In the genomic region with DNA sequence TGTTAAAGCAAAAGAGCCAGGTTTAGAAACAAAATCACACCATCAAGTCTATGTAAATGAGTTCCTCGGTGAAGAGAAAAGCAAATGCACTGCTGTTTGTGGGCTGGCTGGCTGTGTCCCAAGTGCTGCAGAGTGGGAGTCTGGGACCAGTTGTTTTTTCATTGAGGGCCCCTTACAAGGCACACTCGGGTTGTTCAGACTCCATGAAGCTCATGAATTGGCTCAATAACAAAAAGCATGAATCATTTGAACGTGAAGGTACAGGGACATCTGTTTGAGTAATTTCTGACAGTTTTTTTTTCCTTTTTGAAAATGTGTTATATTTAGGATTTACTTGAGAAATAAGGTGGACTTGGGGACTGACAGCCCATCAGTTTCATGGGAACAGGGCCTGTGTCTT, we compare ENCODE assay signal across 12 cellular contexts. TPM values are rescaled to one million over a fixed set of nuclear protein-coding genes. Genes with fewer than 3 reads are reported as not detected.
DNase-seq lines count a peak whose midpoint lies in the region; ATAC-seq, FAIRE-seq and TF ChIP-seq lines count a peak whose summit lies in the region.
"Had no signal": no experiment of that assay in that cellular context is flagged by ENCODE, and none has a peak within 500 bp of the region (broad histone marks: within the 10 kb centered on the region; RNA-seq: fewer than 3 reads in every experiment).

No MANE protein-coding gene starts in this region.

- 0 out of 3 replicates have a peak overlapping the region, but pooled peaks have one; percentile 6 for H3K4me2 ChIP-seq in A549

- no peaks in the 10 kb centered on the region for H3K9me3 ChIP-seq in A549
- H3K9me3 ChIP-seq: suprapubic skin had no signal

- DNase-seq in A549 (ENCODE audit: low read depth in 1 of 2, low spot score in 1 of 2) = no peak
- DNase-seq in GM19239 (ENCODE audit: insufficient read length, low spot score) = no peak
- DNase-seq in astrocyte of the spinal cord (ENCODE audit: low read depth, low spot score) = peak; percentile 44
- DNase-seq in lung microvascular endothelial cell (ENCODE audit: low read depth in 2 of 2) = peak; percentile 39 to 70
- DNase-seq in ecto neural progenitor cell (ENCODE audit: low spot score) = no peak
- DNase-seq: MM.1S had no signal

- H3K4me3 ChIP-seq in A549 (no peak overlapping the region), astrocyte of the spinal cord (ENCODE audit: low read depth, low read length) (no peak overlapping the region)
- H3K4me3 ChIP-seq: skin epidermis, suprapubic skin had no signal

- ATAC-seq in A549 = no peak
- no peak for ATAC-seq in esophagus mucosa
- no peak for ATAC-seq in HG02885 (IDR thresholded peaks at IDR 0.05; ENCODE audit: poor library complexity, unreplicated experiment)
- no peak for ATAC-seq in HG02840 (IDR thresholded peaks at IDR 0.05; ENCODE audit: low FRiP score, unreplicated experiment)

- peaks cover 28% of the 10 kb centered on the region for H3K4me1 ChIP-seq in A549

- 34% methylated on average over 3 of the region's 3 CpGs for WGBS in A549 (ENCODE audit: missing lambda C conversion rate)

- in situ Hi-C loops in astrocyte of the spinal cord (cut with HindIII; ENCODE audit: low sequenced_read_pairs) = no loop called here

- TF ChIP-seq CTCF in A549 (IDR thresholded peaks at IDR 0.05) (no peak), astrocyte of the spinal cord (IDR thresholded peaks at IDR 0.05; ENCODE audit: low read depth, low read length) (no peak)

- FAIRE-seq in A549 (lab: Jason Lieb, UNC) (no peak), GM19239 (lab: Jason Lieb, UNC) (peak; percentile 80)
- FAIRE-seq: islet of Langerhans had no signal

- H3K27ac ChIP-seq in A549 = peak overlapping the region in 1 of 2 experiments; percentile 39; a peak in 1 of 6 replicates
- H3K27ac ChIP-seq: suprapubic skin had no signal

- POLR2A ChIA-PET in A549 (lab: Yijun Ruan, JAX) = no interaction called here

- CTCF ChIA-PET in A549 (lab: Yijun Ruan, JAX) = interaction anchor here (1.9 kb wide), 1 partner anchor 157 kb away, joined by 3 read pairs; no protein-coding TSS in a partner anchor

- no peak for TF ChIP-seq EP300 in A549 (IDR thresholded peaks at IDR 0.05)

- TF ChIP-seq POLR2A in A549 (IDR thresholded peaks at IDR 0.05; ENCODE audit: low read length) = no peak

- TF ChIP-seq RAD21 in A549 (conservative IDR thresholded peaks at IDR 0.05 in 1 of 2, IDR thresholded peaks at IDR 0.05 in 1 of 2) = no peak

TF ChIP-seq in A549, 52 proteins besides CTCF, POLR2A, EP300 and RAD21:
- TF ChIP-seq HEYL (CRISPR knock-in tag; IDR thresholded peaks at IDR 0.05) = no peak
- TF ChIP-seq PHF8 (IDR thresholded peaks at IDR 0.05; ENCODE audit: borderline replicate concordance, low read depth) = no peak
- no peak for TF ChIP-seq SREBF2 (IDR thresholded peaks at IDR 0.05)
- TF ChIP-seq PBX3 (IDR thresholded peaks at IDR 0.05) = no peak
- TF ChIP-seq, protein P1, sequence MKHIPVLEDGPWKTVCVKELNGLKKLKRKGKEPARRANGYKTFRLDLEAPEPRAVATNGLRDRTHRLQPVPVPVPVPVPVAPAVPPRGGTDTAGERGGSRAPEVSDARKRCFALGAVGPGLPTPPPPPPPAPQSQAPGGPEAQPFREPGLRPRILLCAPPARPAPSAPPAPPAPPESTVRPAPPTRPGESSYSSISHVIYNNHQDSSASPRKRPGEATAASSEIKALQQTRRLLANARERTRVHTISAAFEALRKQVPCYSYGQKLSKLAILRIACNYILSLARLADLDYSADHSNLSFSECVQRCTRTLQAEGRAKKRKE (CRISPR knock-in tag; IDR thresholded peaks at IDR 0.05; ENCODE audit: low read depth) = no peak
- TF ChIP-seq RARB (CRISPR knock-in tag; IDR thresholded peaks at IDR 0.05) = no peak
- no peak for TF ChIP-seq CEBPB (IDR thresholded peaks at IDR 0.05)
TF ChIP-seq in A549: peak in this region for 0.

RNA-seq across cellular contexts. Expression of gene GRK5, which starts 28.0 kb away (rescaled TPM):
- polyA plus RNA-seq in A549 (2011; rRNA removed) (5.0 and 5.4 TPM in 2 replicates), A549 (2017; fragmentation: RNase III; extraction: RNeasy Plus Mini Kit Qiagen cat#74134 plus additional on column Dnase treatment) (7.7 to 7.9 TPM (median 7.8 TPM) in 3 replicates)
- 5.7 and 6.3 TPM in 2 replicates for polyA plus RNA-seq in A549 (2012; cell fraction: cytosol; rRNA removed)
- 4.3 and 6.0 TPM in 2 replicates for polyA plus RNA-seq in A549 (2012; cell fraction: nucleus; rRNA removed)
- 3.8 and 5.5 TPM in 2 replicates for polyA minus RNA-seq in A549 (2011; rRNA and poly(A)+ RNA removed)
- total RNA-seq in lung microvascular endothelial cell (27.2 and 33.7 TPM in 2 replicates), esophagus mucosa (3.7 TPM)

RNA-seq across cellular contexts. Expression of gene PRDX3, which starts 56.8 kb away (rescaled TPM):
- polyA plus RNA-seq in A549 (2011; rRNA removed) (673 and 678 TPM in 2 replicates), A549 (2017; fragmentation: RNase III; extraction: RNeasy Plus Mini Kit Qiagen cat#74134 plus additional on column Dnase treatment) (432 to 442 TPM (median 432 TPM) in 3 replicates)
- 330 and 382 TPM in 2 replicates for polyA plus RNA-seq in A549 (2012; cell fraction: cytosol; rRNA removed)
- polyA plus RNA-seq in A549 (2012; cell fraction: nucleus; rRNA removed) = 111 and 130 TPM in 2 replicates
- 175 and 275 TPM in 2 replicates for polyA minus RNA-seq in A549 (2011; rRNA and poly(A)+ RNA removed)
- total RNA-seq in lung microvascular endothelial cell (162 and 171 TPM in 2 replicates), esophagus mucosa (72.1 TPM)

Comparison
In these comparisons a context has a peak if more than half of its experiments do, and no peak if none do; other contexts are left out.
1. DNase-seq: peak in astrocyte of the spinal cord (single experiment) and lung microvascular endothelial cell (2 of 2); none in A549 (0 of 2), GM19239 (single experiment) and ecto neural progenitor cell (single experiment).